Comparison of ENCODE assay signal across 1 cellular context in genomic region chr20:25247100-25247665, GRCh38.
TF ChIP-seq lines count a peak whose summit lies in the region.

No MANE protein-coding gene starts in this region.

TF ChIP-seq in HepG2, 621 proteins besides CTCF, POLR2A, EP300 and RAD21 (continued from another document and continues in another):
- no peak for TF ChIP-seq ZBTB34 (CRISPR knock-in tag; IDR thresholded peaks at IDR 0.05)
- peak; percentile 46; the same call in 1 of the 2 replicates for TF ChIP-seq NR2C2 (CRISPR knock-in tag; IDR thresholded peaks at IDR 0.05; ENCODE audit: borderline replicate concordance)
- peak; percentile 44; the same call in 1 of the 2 replicates for TF ChIP-seq ZNF746 (CRISPR knock-in tag; IDR thresholded peaks at IDR 0.05)
- TF ChIP-seq ZNF720 (CRISPR knock-in tag; IDR thresholded peaks at IDR 0.05), result no peak; the same call in 1 of the 2 replicates
- TF ChIP-seq DZIP1 (CRISPR knock-in tag; IDR thresholded peaks at IDR 0.05), result peak; percentile 89; the same call in 1 of the 2 replicates
- no peak; the same call in 1 of the 2 replicates for TF ChIP-seq MTF1 (CRISPR knock-in tag; IDR thresholded peaks at IDR 0.05)
- TF ChIP-seq, protein P1, sequence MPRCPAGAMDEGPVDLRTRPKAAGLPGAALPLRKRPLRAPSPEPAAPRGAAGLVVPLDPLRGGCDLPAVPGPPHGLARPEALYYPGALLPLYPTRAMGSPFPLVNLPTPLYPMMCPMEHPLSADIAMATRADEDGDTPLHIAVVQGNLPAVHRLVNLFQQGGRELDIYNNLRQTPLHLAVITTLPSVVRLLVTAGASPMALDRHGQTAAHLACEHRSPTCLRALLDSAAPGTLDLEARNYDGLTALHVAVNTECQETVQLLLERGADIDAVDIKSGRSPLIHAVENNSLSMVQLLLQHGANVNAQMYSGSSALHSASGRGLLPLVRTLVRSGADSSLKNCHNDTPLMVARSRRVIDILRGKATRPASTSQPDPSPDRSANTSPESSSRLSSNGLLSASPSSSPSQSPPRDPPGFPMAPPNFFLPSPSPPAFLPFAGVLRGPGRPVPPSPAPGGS (CRISPR knock-in tag; IDR thresholded peaks at IDR 0.05), result 0 out of 2 replicates have a peak, but pooled peaks have one; percentile 28
- TF ChIP-seq, protein P2, sequence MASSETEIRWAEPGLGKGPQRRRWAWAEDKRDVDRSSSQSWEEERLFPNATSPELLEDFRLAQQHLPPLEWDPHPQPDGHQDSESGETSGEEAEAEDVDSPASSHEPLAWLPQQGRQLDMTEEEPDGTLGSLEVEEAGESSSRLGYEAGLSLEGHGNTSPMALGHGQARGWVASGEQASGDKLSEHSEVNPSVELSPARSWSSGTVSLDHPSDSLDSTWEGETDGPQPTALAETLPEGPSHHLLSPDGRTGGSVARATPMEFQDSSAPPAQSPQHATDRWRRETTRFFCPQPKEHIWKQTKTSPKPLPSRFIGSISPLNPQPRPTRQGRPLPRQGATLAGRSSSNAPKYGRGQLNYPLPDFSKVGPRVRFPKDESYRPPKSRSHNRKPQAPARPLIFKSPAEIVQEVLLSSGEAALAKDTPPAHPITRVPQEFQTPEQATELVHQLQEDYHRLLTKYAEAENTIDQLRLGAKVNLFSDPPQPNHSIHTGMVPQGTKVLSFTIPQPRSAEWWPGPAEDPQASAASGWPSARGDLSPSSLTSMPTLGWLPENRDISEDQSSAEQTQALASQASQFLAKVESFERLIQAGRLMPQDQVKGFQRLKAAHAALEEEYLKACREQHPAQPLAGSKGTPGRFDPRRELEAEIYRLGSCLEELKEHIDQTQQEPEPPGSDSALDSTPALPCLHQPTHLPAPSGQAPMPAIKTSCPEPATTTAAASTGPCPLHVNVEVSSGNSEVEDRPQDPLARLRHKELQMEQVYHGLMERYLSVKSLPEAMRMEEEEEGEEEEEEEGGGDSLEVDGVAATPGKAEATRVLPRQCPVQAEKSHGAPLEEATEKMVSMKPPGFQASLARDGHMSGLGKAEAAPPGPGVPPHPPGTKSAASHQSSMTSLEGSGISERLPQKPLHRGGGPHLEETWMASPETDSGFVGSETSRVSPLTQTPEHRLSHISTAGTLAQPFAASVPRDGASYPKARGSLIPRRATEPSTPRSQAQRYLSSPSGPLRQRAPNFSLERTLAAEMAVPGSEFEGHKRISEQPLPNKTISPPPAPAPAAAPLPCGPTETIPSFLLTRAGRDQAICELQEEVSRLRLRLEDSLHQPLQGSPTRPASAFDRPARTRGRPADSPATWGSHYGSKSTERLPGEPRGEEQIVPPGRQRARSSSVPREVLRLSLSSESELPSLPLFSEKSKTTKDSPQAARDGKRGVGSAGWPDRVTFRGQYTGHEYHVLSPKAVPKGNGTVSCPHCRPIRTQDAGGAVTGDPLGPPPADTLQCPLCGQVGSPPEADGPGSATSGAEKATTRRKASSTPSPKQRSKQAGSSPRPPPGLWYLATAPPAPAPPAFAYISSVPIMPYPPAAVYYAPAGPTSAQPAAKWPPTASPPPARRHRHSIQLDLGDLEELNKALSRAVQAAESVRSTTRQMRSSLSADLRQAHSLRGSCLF (CRISPR knock-in tag; IDR thresholded peaks at IDR 0.05; ENCODE audit: borderline replicate concordance), result no peak
- TF ChIP-seq, protein P3, sequence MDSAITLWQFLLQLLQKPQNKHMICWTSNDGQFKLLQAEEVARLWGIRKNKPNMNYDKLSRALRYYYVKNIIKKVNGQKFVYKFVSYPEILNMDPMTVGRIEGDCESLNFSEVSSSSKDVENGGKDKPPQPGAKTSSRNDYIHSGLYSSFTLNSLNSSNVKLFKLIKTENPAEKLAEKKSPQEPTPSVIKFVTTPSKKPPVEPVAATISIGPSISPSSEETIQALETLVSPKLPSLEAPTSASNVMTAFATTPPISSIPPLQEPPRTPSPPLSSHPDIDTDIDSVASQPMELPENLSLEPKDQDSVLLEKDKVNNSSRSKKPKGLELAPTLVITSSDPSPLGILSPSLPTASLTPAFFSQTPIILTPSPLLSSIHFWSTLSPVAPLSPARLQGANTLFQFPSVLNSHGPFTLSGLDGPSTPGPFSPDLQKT (CRISPR knock-in tag; IDR thresholded peaks at IDR 0.05; ENCODE audit: borderline replicate concordance), result peak; percentile 53; the same call in 1 of the 2 replicates
- no peak for TF ChIP-seq NR2F2 (IDR thresholded peaks at IDR 0.05; ENCODE audit: borderline replicate concordance, low read depth)
- no peak for TF ChIP-seq TBP (CRISPR knock-in tag; IDR thresholded peaks at IDR 0.05)
- TF ChIP-seq PTBP1 (IDR thresholded peaks at IDR 0.05; ENCODE audit: low read depth, low read length, poor library complexity, severe bottlenecking), result peak; percentile 65
- TF ChIP-seq MED8 (CRISPR knock-in tag; IDR thresholded peaks at IDR 0.05; ENCODE audit: insufficient replicate concordance), result no peak
- TF ChIP-seq, protein P4, sequence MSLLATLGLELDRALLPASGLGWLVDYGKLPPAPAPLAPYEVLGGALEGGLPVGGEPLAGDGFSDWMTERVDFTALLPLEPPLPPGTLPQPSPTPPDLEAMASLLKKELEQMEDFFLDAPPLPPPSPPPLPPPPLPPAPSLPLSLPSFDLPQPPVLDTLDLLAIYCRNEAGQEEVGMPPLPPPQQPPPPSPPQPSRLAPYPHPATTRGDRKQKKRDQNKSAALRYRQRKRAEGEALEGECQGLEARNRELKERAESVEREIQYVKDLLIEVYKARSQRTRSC (CRISPR knock-in tag; IDR thresholded peaks at IDR 0.05; ENCODE audit: low read depth), result no peak; the same call in 1 of the 2 replicates
- peak; percentile 43; the same call in 1 of the 2 replicates for TF ChIP-seq PAXIP1 (CRISPR knock-in tag; conservative IDR thresholded peaks at IDR 0.05)
- TF ChIP-seq MED13 (CRISPR knock-in tag; IDR thresholded peaks at IDR 0.05), result peak; percentile 18; the same call in 1 of the 2 replicates
- no peak for TF ChIP-seq SRF (IDR thresholded peaks at IDR 0.05; ENCODE audit: low read depth, low read length)
- no peak for TF ChIP-seq USF2 (IDR thresholded peaks at IDR 0.05; ENCODE audit: low read depth, low read length)
- TF ChIP-seq USF2 (CRISPR knock-in tag; IDR thresholded peaks at IDR 0.05; ENCODE audit: borderline replicate concordance), result no peak; the same call in 1 of the 2 replicates
- no peak for TF ChIP-seq ZNF407 (CRISPR knock-in tag; IDR thresholded peaks at IDR 0.05; ENCODE audit: not compliant biosample characterization)
- 0 out of 2 replicates have a peak, but pooled peaks have one; percentile 12 for TF ChIP-seq NAIF1 (CRISPR knock-in tag; IDR thresholded peaks at IDR 0.05; ENCODE audit: borderline replicate concordance)
